ENCODE assay signal across 10 cellular contexts in genomic region chr15:89837830-89838178, GRCh38. TPM values are rescaled to one million over a fixed set of nuclear protein-coding genes. Genes with fewer than 3 reads are reported as not detected.
DNase-seq lines count a peak whose midpoint lies in the region; ATAC-seq, FAIRE-seq and TF ChIP-seq lines count a peak whose summit lies in the region.
"Had no signal": no experiment of that assay in that cellular context is flagged by ENCODE, and none has a peak within 500 bp of the region (broad histone marks: within the 10 kb centered on the region; RNA-seq: fewer than 3 reads in every experiment).

No MANE protein-coding gene starts in this region.

- H3K27me3 Mint-ChIP-seq in stimulated activated naive CD8-positive, alpha-beta T cell treated with anti-CD3 and anti-CD28 coated beads, Interleukin-15, amount 100 ng/mL, for 72 hours: no peaks in the 10 kb centered on the region

- H3K27me3 ChIP-seq in pancreas (no peaks in the 10 kb centered on the region), SJCRH30 (no peaks in the 10 kb centered on the region)

- H3K27ac Mint-ChIP-seq in stimulated activated naive CD8-positive, alpha-beta T cell treated with anti-CD3 and anti-CD28 coated beads, Interleukin-15, amount 100 ng/mL, for 72 hours: peak overlapping the region; percentile 13 to 72
- H3K27ac Mint-ChIP-seq: nephron had no signal

- no peak for FAIRE-seq in pancreas (lab: Jason Lieb, UNC)

- intact Hi-C loops in pancreas (cut with DNase I): no loop called here

- TF ChIP-seq CTCF in pancreas (IDR thresholded peaks at IDR 0.05): no peak

- no peaks in the 10 kb centered on the region for H3K9me3 ChIP-seq in pancreas
- no peaks in the 10 kb centered on the region for H3K9me3 ChIP-seq in SJCRH30 (replicated peaks)

- H3K4me3 ChIP-seq in pancreas: no peak overlapping the region
- H3K4me3 ChIP-seq in SJCRH30: no peak overlapping the region

- WGBS in pancreas, 2 donors: 37 to 40% methylated on average over 3 of the region's 3 CpGs

- H3K9me3 Mint-ChIP-seq in stimulated activated naive CD8-positive, alpha-beta T cell treated with anti-CD3 and anti-CD28 coated beads, Interleukin-15, amount 100 ng/mL, for 72 hours: no peaks in the 10 kb centered on the region
- H3K9me3 Mint-ChIP-seq: nephron had no signal

- H3K4me3 Mint-ChIP-seq in stimulated activated naive CD8-positive, alpha-beta T cell treated with anti-CD3 and anti-CD28 coated beads, Interleukin-15, amount 100 ng/mL, for 72 hours: no peak overlapping the region
- H3K4me3 Mint-ChIP-seq: nephron had no signal

- peaks cover 10 to 24% (median 23%) of the 10 kb centered on the region in 3 donors for H3K4me1 ChIP-seq in pancreas
- no peaks in the 10 kb centered on the region for H3K4me1 ChIP-seq in SJCRH30

- peaks cover 14% of the 10 kb centered on the region for H3K4me1 Mint-ChIP-seq in stimulated activated naive CD8-positive, alpha-beta T cell treated with anti-CD3 and anti-CD28 coated beads, Interleukin-15, amount 100 ng/mL, for 72 hours
- H3K4me1 Mint-ChIP-seq: nephron had no signal

- H3K36me3 ChIP-seq in pancreas: peaks cover 0 to 34% (median 4%) of the 10 kb centered on the region in 3 donors
- peaks cover 26% of the 10 kb centered on the region; the same call in 1 of the 2 replicates for H3K36me3 ChIP-seq in SJCRH30

- ATAC-seq in stimulated activated naive CD8-positive, alpha-beta T cell treated with anti-CD3 and anti-CD28 coated beads, Interleukin-15, amount 100 ng/mL, for 72 hours: no peak
- no peak for ATAC-seq in stimulated activated naive CD8-positive, alpha-beta T cell treated with anti-CD3 and anti-CD28 coated beads, Interleukin-15, Interleukin-2, amounts not matched to agents 100 U/mL and 50 U/mL, for 24 hours
- ATAC-seq in pancreas: peak; percentile 10 to 59 (median 24)

- DNase-seq in stimulated activated naive CD8-positive, alpha-beta T cell treated with anti-CD3 and anti-CD28 coated beads, Interleukin-15, amount 100 ng/mL, for 72 hours: no peak
- no peak for DNase-seq in stimulated activated naive CD8-positive, alpha-beta T cell treated with anti-CD3 and anti-CD28 coated beads, Interleukin-15, Interleukin-2, amounts not matched to agents 100 U/mL and 50 U/mL, for 24 hours
- DNase-seq in epidermal melanocyte (ENCODE audit: insufficient read length, low spot score) (peak; percentile 1), pancreas (no peak), SJCRH30 (no peak), NCI-H1694 treated with DMSO at 0.1 percent for 48 hours (lab: John Stamatoyannopoulos, UW) (no peak), AG20443 (ENCODE audit: low spot score) (no peak)
- no peak for DNase-seq in activated CD4-positive, alpha-beta T cell treated with anti-CD3 and anti-CD28 coated beads, Interleukin-2, amount 50 U/mL, for 1 hour
- DNase-seq: NCI-H2081 treated with DMSO at 0.1 percent for 48 hours had no signal

- peak overlapping the region; percentile 32 to 74 (median 53) for H3K27ac ChIP-seq in pancreas
- H3K27ac ChIP-seq in SJCRH30: no peak overlapping the region

RNA-seq across cellular contexts. Expression of gene ANPEP, which starts 23.2 kb away (rescaled TPM):
- total RNA-seq in pancreas: 1,000 to 10,000 TPM in 2 of 6 donors, 100 to 1,000 TPM in 4; 401 to 1,207 (median 921) TPM
- polyA plus RNA-seq in pancreas: 100 to 1,000 TPM; 388 to 524 TPM
- total RNA-seq in SJCRH30 (2014; rRNA removed; shearing (Covaris generic)): 0.28 and 0.77 TPM in 2 replicates

RNA-seq across cellular contexts. Expression of gene AP3S2, which starts 56.0 kb away (rescaled TPM):
- total RNA-seq in pancreas: 10 to 100 TPM; 15.7 to 25.2 (median 21.2) TPM
- 10 to 100 TPM; 11.0 to 16.6 TPM for polyA plus RNA-seq in pancreas
- 46.1 and 53.4 TPM in 2 replicates for total RNA-seq in SJCRH30 (2014; rRNA removed; shearing (Covaris generic))

Comparison
In these comparisons a context has a peak if more than half of its experiments do, and no peak if none do; other contexts are left out.
1. ATAC-seq: peak in pancreas (4 of 4); none in stimulated activated naive CD8-positive, alpha-beta T cell treated with anti-CD3 and anti-CD28 coated beads, Interleukin-15, amount 100 ng/mL, for 72 hours (single experiment) and stimulated activated naive CD8-positive, alpha-beta T cell treated with anti-CD3 and anti-CD28 coated beads, Interleukin-15, Interleukin-2, amounts not matched to agents 100 U/mL and 50 U/mL, for 24 hours (single experiment).
2. RNA of gene ANPEP, which starts 23.2 kb away (total RNA-seq): 401 to 1,207 TPM in pancreas; 0.28 to 0.77 TPM in SJCRH30; every median in the first group is over 100 times any median in the second.